24 cellular contexts compared by ENCODE assay signal in genomic region chr21:45053561-45053960, GRCh38.
"Had no signal": no experiment of that assay in that cellular context is flagged by ENCODE, and none has a peak within 500 bp of the region (broad histone marks: within the 10 kb centered on the region; RNA-seq: fewer than 3 reads in every experiment).

No MANE protein-coding gene starts in this region.

- H3K4me1 Mint-ChIP-seq: activated CD4-positive, alpha-beta T cell treated with anti-CD3 and anti-CD28 coated beads for 36 hours had no signal

- H3K4me3 Mint-ChIP-seq: activated CD4-positive, alpha-beta T cell treated with anti-CD3 and anti-CD28 coated beads for 36 hours; activated CD8-positive, alpha-beta T cell treated with anti-CD3 and anti-CD28 coated beads for 36 hours; activated naive CD8-positive, alpha-beta T cell treated with anti-CD3 and anti-CD28 coated beads, Interleukin-2, amount 10 ng/mL, durations not matched to agents 7 days and 5 days had no signal

- H3K9me3 ChIP-seq: adrenal gland, body of pancreas, SJCRH30, SK-N-SH had no signal

- H3K27ac ChIP-seq: adrenal gland, body of pancreas, KMS-11, SJCRH30, VCaP had no signal

- H3K9me3 Mint-ChIP-seq: activated CD8-positive, alpha-beta T cell treated with anti-CD3 and anti-CD28 coated beads for 36 hours; activated naive CD8-positive, alpha-beta T cell treated with anti-CD3 and anti-CD28 coated beads, Interleukin-2, amount 10 ng/mL, durations not matched to agents 7 days and 5 days had no signal

- H3K27me3 ChIP-seq: adrenal gland had no signal

- DNase-seq: activated CD4-positive, alpha-beta T cell treated with anti-CD3 and anti-CD28 coated beads for 36 hours; activated CD4-positive, alpha-beta T cell treated with anti-CD3 and anti-CD28 coated beads, Interleukin-2, amount 50 U/mL, for 1 hour; activated CD8-positive, alpha-beta memory T cell treated with anti-CD3 and anti-CD28 coated beads, Interleukin-2, amount 50 U/mL, for 4 hours; activated CD8-positive, alpha-beta T cell treated with anti-CD3 and anti-CD28 coated beads for 36 hours; activated naive CD4-positive, alpha-beta T cell treated with anti-CD3 and anti-CD28 coated beads, Interleukin-2, amount 50 U/mL, for 16 hours; activated naive CD8-positive, alpha-beta T cell treated with anti-CD3 and anti-CD28 coated beads, Interleukin-2, amount 10 ng/mL, durations not matched to agents 7 days and 5 days; body of pancreas; NCI-H1092; NCI-H1436; NCI-H1694 treated with DMSO at 0.1 percent for 48 hours; NCI-H2029 treated with DMSO at 0.1 percent for 48 hours; NCI-H510A treated with DMSO at 0.1 percent for 48 hours; NCI-H69; NK-92 treated with Interleukin-12 subunit alpha and Interleukin-12 subunit beta, amount 100 ng/mL, for 24 hours; OCI-M1; RPMI8226; SJCRH30; SK-N-SH; T-helper 1 cell had no signal

- ATAC-seq: activated CD4-positive, alpha-beta T cell treated with anti-CD3 and anti-CD28 coated beads for 36 hours; activated CD8-positive, alpha-beta T cell treated with anti-CD3 and anti-CD28 coated beads for 36 hours; body of pancreas; Panc1; Right ventricle myocardium inferior had no signal

- H3K4me3 ChIP-seq: adrenal gland, body of pancreas, SJCRH30 had no signal

- H3K36me3 Mint-ChIP-seq: activated naive CD8-positive, alpha-beta T cell treated with anti-CD3 and anti-CD28 coated beads, Interleukin-2, amount 10 ng/mL, durations not matched to agents 7 days and 5 days had no signal

- H3K27ac Mint-ChIP-seq: activated CD4-positive, alpha-beta T cell treated with anti-CD3 and anti-CD28 coated beads for 36 hours; activated CD8-positive, alpha-beta T cell treated with anti-CD3 and anti-CD28 coated beads for 36 hours; activated naive CD8-positive, alpha-beta T cell treated with anti-CD3 and anti-CD28 coated beads, Interleukin-2, amount 10 ng/mL, durations not matched to agents 7 days and 5 days had no signal

- H3K36me3 ChIP-seq: adrenal gland, SJCRH30 had no signal

- H3K4me1 ChIP-seq: adrenal gland, body of pancreas had no signal

- H3K9ac ChIP-seq: KMS-11, SK-N-SH had no signal

- H3K4me2 ChIP-seq: KMS-11, SK-N-SH had no signal
